31 cellular contexts compared by ENCODE assay signal in the genomic region with DNA sequence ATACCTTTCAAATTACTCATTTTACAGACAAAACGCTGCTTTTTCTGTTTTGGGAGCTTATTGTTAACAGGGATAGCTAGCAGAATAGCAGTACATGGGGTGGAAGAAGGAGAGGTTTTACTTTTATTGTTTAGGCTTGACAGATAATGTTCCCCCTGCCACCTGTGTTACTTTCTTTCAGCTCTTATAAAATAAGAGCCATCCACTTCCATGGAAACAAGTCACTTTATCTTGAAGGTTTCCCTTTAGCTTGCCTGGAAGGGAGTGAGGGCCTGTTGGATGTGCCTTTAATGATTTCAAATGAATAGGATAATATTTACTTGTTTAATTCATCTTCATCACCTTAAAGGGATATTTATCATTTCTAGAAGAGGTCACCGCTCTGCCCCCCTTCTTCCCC.
"Had no signal": no experiment of that assay in that cellular context is flagged by ENCODE, and none has a peak within 500 bp of the region (broad histone marks: within the 10 kb centered on the region; RNA-seq: fewer than 3 reads in every experiment).

No MANE protein-coding gene starts in this region.

- ATAC-seq: left colon; left lung; lower lobe of right lung; naive thymus-derived CD8-positive, alpha-beta T cell; pancreas; right cardiac atrium; sciatic nerve; stimulated activated naive B cell treated with anti-CD40 and anti-IgM and Interleukin-4, amounts not matched to agents 10 μg/mL and 1 μg/mL and 100 μg/mL, for 72 hours; stimulated activated naive CD8-positive, alpha-beta T cell treated with anti-CD3 and anti-CD28 coated beads, Interleukin-15, Interleukin-2, amounts not matched to agents 100 U/mL and 50 U/mL, for 24 hours had no signal

- H3K27me3 Mint-ChIP-seq: naive thymus-derived CD8-positive, alpha-beta T cell; stimulated activated naive B cell treated with anti-CD40 and anti-IgM and Interleukin-4, amounts not matched to agents 10 μg/mL and 1 μg/mL and 100 μg/mL, for 72 hours had no signal

- H3K27ac Mint-ChIP-seq: immature natural killer cell; naive thymus-derived CD8-positive, alpha-beta T cell; nephron; stimulated activated naive B cell treated with anti-CD40 and anti-IgM and Interleukin-4, amounts not matched to agents 10 μg/mL and 1 μg/mL and 100 μg/mL, for 72 hours had no signal

- DNase-seq: immature natural killer cell; kidney; left colon; left lung; lower lobe of right lung; mammary epithelial cell; mesenchymal stem cell; naive thymus-derived CD8-positive, alpha-beta T cell; nucleus accumbens; pancreas; posterior cingulate gyrus; retina; right cardiac atrium; stimulated activated CD4-positive, alpha-beta T cell treated with anti-CD3 and anti-CD28 coated beads, Interleukin-12 subunit alpha, Interleukin-12 subunit beta, amount 100 ng/mL, for 4 hours; stimulated activated CD4-positive, alpha-beta T cell treated with anti-CD3 and anti-CD28 coated beads, Interleukin-15, amount 100 ng/mL, for 24 hours; stimulated activated CD4-positive, alpha-beta T cell treated with anti-CD3 and anti-CD28 coated beads, Interleukin-2, amount 100 ng/mL, for 24 hours; stimulated activated CD4-positive, alpha-beta T cell treated with anti-CD3 and anti-CD28 coated beads, Interleukin-4, amount 100 ng/mL, for 1 hour; stimulated activated naive B cell treated with anti-CD40 and anti-IgM and Interleukin-4, amounts not matched to agents 10 μg/mL and 1 μg/mL and 100 μg/mL, for 72 hours; stimulated activated naive CD8-positive, alpha-beta T cell treated with anti-CD3 and anti-CD28 coated beads, Interleukin-15, Interleukin-2, amounts not matched to agents 100 U/mL and 50 U/mL, for 24 hours; stomach; testis; thyroid gland; transverse colon; upper lobe of left lung had no signal

- FAIRE-seq: islet of Langerhans, kidney, pancreas had no signal

- H3K4me1 Mint-ChIP-seq: nephron; neural crest cell; stimulated activated naive B cell treated with anti-CD40 and anti-IgM and Interleukin-4, amounts not matched to agents 10 μg/mL and 1 μg/mL and 100 μg/mL, for 72 hours had no signal

- H3K4me3 Mint-ChIP-seq: immature natural killer cell; naive thymus-derived CD8-positive, alpha-beta T cell; nephron; neural crest cell; stimulated activated naive B cell treated with anti-CD40 and anti-IgM and Interleukin-4, amounts not matched to agents 10 μg/mL and 1 μg/mL and 100 μg/mL, for 72 hours had no signal

- H3K27ac ChIP-seq: left lung, lower lobe of right lung, pancreas, prostate gland, skin epidermis, stomach, testis, thyroid gland, transverse colon, upper lobe of left lung, vagina had no signal

- H3K27me3 ChIP-seq: left lung, pancreas, stomach, testis, thyroid gland, transverse colon, upper lobe of left lung, vagina had no signal

- H3K9me3 ChIP-seq: left lung, lower lobe of right lung, pancreas, prostate gland, stomach, testis, thyroid gland, transverse colon, upper lobe of left lung, vagina had no signal

- H3K36me3 ChIP-seq: prostate gland had no signal

- H3K4me1 ChIP-seq: left lung, lower lobe of right lung, pancreas, prostate gland, stomach, testis, thyroid gland, upper lobe of left lung, vagina had no signal

- H3K9me3 Mint-ChIP-seq: immature natural killer cell; naive thymus-derived CD8-positive, alpha-beta T cell; nephron; neural crest cell; stimulated activated naive B cell treated with anti-CD40 and anti-IgM and Interleukin-4, amounts not matched to agents 10 μg/mL and 1 μg/mL and 100 μg/mL, for 72 hours had no signal

- H3K4me3 ChIP-seq: left lung, lower lobe of right lung, pancreas, prostate gland, skin epidermis, stomach, testis, thyroid gland, transverse colon, upper lobe of left lung, vagina had no signal
